ENCODE assay signal across 8 cellular contexts in genomic region chr11:19715373-19715772, GRCh38. TPM values are rescaled to one million over a fixed set of nuclear protein-coding genes. Genes with fewer than 3 reads are reported as not detected.
DNase-seq lines count a peak whose midpoint lies in the region; ATAC-seq and TF ChIP-seq lines count a peak whose summit lies in the region.

No MANE protein-coding gene starts in this region.

- H3K27ac ChIP-seq in lower lobe of right lung (no peak overlapping the region), spleen (no peak overlapping the region)

- BruUV-seq in MCF 10A (replicated peaks; lab: Mats Ljungman, UMichigan) = no TSS peak

- H3K4me1 Mint-ChIP-seq in activated CD4-positive, alpha-beta T cell treated with anti-CD3 and anti-CD28 coated beads, Interleukin-2, amount 10 ng/mL, durations not matched to agents 24 days and 14 days = peaks cover 21% of the 10 kb centered on the region
- peaks cover 35% of the 10 kb centered on the region for H3K4me1 Mint-ChIP-seq in MCF 10A (ENCODE audit: insufficient read depth, unreplicated experiment)
- peaks cover 41% of the 10 kb centered on the region for H3K4me1 Mint-ChIP-seq in type B pancreatic cell (ENCODE audit: unreplicated experiment)

- H3K4me3 Mint-ChIP-seq in activated CD4-positive, alpha-beta T cell treated with anti-CD3 and anti-CD28 coated beads, Interleukin-2, amount 10 ng/mL, durations not matched to agents 24 days and 14 days = peak overlapping the region; percentile 35
- H3K4me3 Mint-ChIP-seq in MCF 10A (ENCODE audit: unreplicated experiment) = peak overlapping the region; percentile 85
- peak overlapping the region; percentile 92 for H3K4me3 Mint-ChIP-seq in type B pancreatic cell

- intact Hi-C loops in activated CD4-positive, alpha-beta T cell treated with anti-CD3 and anti-CD28 coated beads, Interleukin-2, amount 10 ng/mL, durations not matched to agents 24 days and 14 days (cut with micrococcal nuclease) = no loop called here
- intact Hi-C loops in MCF 10A (cut with micrococcal nuclease) (loop anchor here (1.0 to 10.0 kb wide), 3 partner anchors 17 to 121 kb away; no protein-coding TSS in a partner anchor), lower lobe of right lung (cut with DNase I) (no loop called here), spleen (cut with DNase I; ENCODE audit: low total_unique reads) (no loop called here)

- peaks cover 33% of the 10 kb centered on the region for H3K4me1 ChIP-seq in lower lobe of right lung
- peaks cover 9 to 40% (median 30%) of the 10 kb centered on the region in 6 donors for H3K4me1 ChIP-seq in spleen

- H3K27me3 ChIP-seq in lower lobe of right lung (ENCODE audit: low read depth) = peaks cover 19% of the 10 kb centered on the region
- H3K27me3 ChIP-seq in spleen (replicated peaks in 1 of 7) = peaks cover 0 to 44% (median 28%) of the 10 kb centered on the region in 7 donors

- no peak for TF ChIP-seq POLR2A in spleen (IDR thresholded peaks at IDR 0.05)

- no peak overlapping the region for H3K27ac Mint-ChIP-seq in activated CD4-positive, alpha-beta T cell treated with anti-CD3 and anti-CD28 coated beads, Interleukin-2, amount 10 ng/mL, durations not matched to agents 24 days and 14 days
- H3K27ac Mint-ChIP-seq in MCF 10A (ENCODE audit: low read depth, unreplicated experiment) (peak overlapping the region; percentile 33), type B pancreatic cell (peak overlapping the region; percentile 34)

- CTCF ChIA-PET in MCF 10A (lab: Yijun Ruan, JAX) = interaction anchor here (1.0 to 2.4 kb wide), 5 partner anchors 27 to 188 kb away, joined by 3 to 11 read pairs (median 6); no protein-coding TSS in a partner anchor

- POLR2A ChIA-PET in MCF 10A (lab: Yijun Ruan, JAX) = interaction anchor here (0.6 to 1.9 kb wide), 9 partner anchors 8 to 716 kb away, joined by 3 to 13 read pairs (median 4); no protein-coding TSS in a partner anchor

- H3K36me3 ChIP-seq in lower lobe of right lung (no peaks in the 10 kb centered on the region), spleen (no peaks in the 10 kb centered on the region)

- TF ChIP-seq CTCF in MCF 10A (IDR thresholded peaks at IDR 0.05; ENCODE audit: unreplicated experiment) (no peak), lower lobe of right lung (IDR thresholded peaks at IDR 0.05) (no peak), type B pancreatic cell (conservative IDR thresholded peaks at IDR 0.05) (no peak), spleen (IDR thresholded peaks at IDR 0.05 in 8 of 11, conservative IDR thresholded peaks at IDR 0.05 in 3 of 11) (no peak)

- H3K9me3 Mint-ChIP-seq in activated CD4-positive, alpha-beta T cell treated with anti-CD3 and anti-CD28 coated beads, Interleukin-2, amount 10 ng/mL, durations not matched to agents 24 days and 14 days = no peaks in the 10 kb centered on the region
- no peaks in the 10 kb centered on the region for H3K9me3 Mint-ChIP-seq in MCF 10A (ENCODE audit: unreplicated experiment)
- H3K9me3 Mint-ChIP-seq in type B pancreatic cell = no peaks in the 10 kb centered on the region

- peaks cover 2% of the 10 kb centered on the region for H3K36me3 Mint-ChIP-seq in activated CD4-positive, alpha-beta T cell treated with anti-CD3 and anti-CD28 coated beads, Interleukin-2, amount 10 ng/mL, durations not matched to agents 24 days and 14 days (ENCODE audit: low read depth)
- H3K36me3 Mint-ChIP-seq in MCF 10A (ENCODE audit: insufficient read depth, unreplicated experiment) (no peaks in the 10 kb centered on the region), type B pancreatic cell (no peaks in the 10 kb centered on the region)

- peaks cover 62% of the 10 kb centered on the region for H3K27me3 Mint-ChIP-seq in activated CD4-positive, alpha-beta T cell treated with anti-CD3 and anti-CD28 coated beads, Interleukin-2, amount 10 ng/mL, durations not matched to agents 24 days and 14 days
- H3K27me3 Mint-ChIP-seq in MCF 10A (ENCODE audit: insufficient read depth, unreplicated experiment) (no peaks in the 10 kb centered on the region), type B pancreatic cell (peaks cover 46% of the 10 kb centered on the region)

- H3K4me3 ChIP-seq in lower lobe of right lung (peak overlapping the region; percentile 61), spleen (no peak overlapping the region)

- no peak for DNase-seq in activated CD4-positive, alpha-beta T cell treated with anti-CD3 and anti-CD28 coated beads, Interleukin-2, amount 10 ng/mL, durations not matched to agents 24 days and 14 days
- no peak for DNase-seq in activated CD4-positive, alpha-beta T cell treated with anti-CD3 and anti-CD28 coated beads, Interleukin-2, amount 50 U/mL, for 1 hour
- DNase-seq in MCF 10A (ENCODE audit: unreplicated experiment) (peak; percentile 67), lower lobe of right lung (no peak), type B pancreatic cell (ENCODE audit: extremely low spot score, unreplicated experiment) (no peak), AML-193 (lab: John Stamatoyannopoulos, UW) (no peak), spleen (no peak)
- no peak for DNase-seq in activated effector memory CD4-positive, alpha-beta T cell treated with anti-CD3 and anti-CD28 coated beads, Interleukin-2, amount 50 U/mL, for 16 hours

- peak in 1 of 2 donors; percentile 8 for ATAC-seq in lower lobe of right lung

- WGBS in spleen, 5 donors = 38 to 53% (median 43%) methylated on average over 6 of the region's 6 CpGs

- no peaks in the 10 kb centered on the region for H3K9me3 ChIP-seq in lower lobe of right lung
- no peaks in the 10 kb centered on the region for H3K9me3 ChIP-seq in spleen

RNA-seq across cellular contexts. Expression of gene NAV2, which starts 2.7 kb away (rescaled TPM):
- 0.28 TPM in 1 of 2 replicates, not detected in the other for total RNA-seq in activated CD4-positive, alpha-beta T cell treated with anti-CD3 and anti-CD28 coated beads, Interleukin-2, amount 10 ng/mL, durations not matched to agents 24 days and 14 days
- total RNA-seq in MCF 10A (2022) (116 and 139 TPM in 2 replicates), lower lobe of right lung (36.9 TPM), type B pancreatic cell (ENCODE audit: low replicate concordance) (34.3 and 54.2 TPM in 2 replicates), spleen (10 to 100 TPM in 1 of 7 donors, 1 to 10 TPM in 6; 2.6 to 11.6 (median 6.2) TPM)
- polyA plus RNA-seq in spleen = 1 to 10 TPM in 1 of 3 donors, under 1 TPM in 2; 0.46 to 1.3 (median 0.48) TPM

Comparison
In these comparisons a context has a peak if more than half of its experiments do, and no peak if none do; other contexts are left out.
1. H3K4me3 Mint-ChIP-seq: peak in every context shown above with its lines; median percentile 92 in type B pancreatic cell; 85 in MCF 10A; 35 in activated CD4-positive, alpha-beta T cell treated with anti-CD3 and anti-CD28 coated beads, Interleukin-2, amount 10 ng/mL, durations not matched to agents 24 days and 14 days.